Comparison of ENCODE assay signal across 8 cellular contexts in genomic region chr5:139392678-139393496, GRCh38. TPM values are rescaled to one million over a fixed set of nuclear protein-coding genes. Genes with fewer than 3 reads are reported as not detected.
DNase-seq lines count a peak whose midpoint lies in the region; ATAC-seq lines count a peak whose summit lies in the region.

No MANE protein-coding gene starts in this region.

- H3K36me3 Mint-ChIP-seq in T-helper 17 cell (ENCODE audit: low read depth) (no peaks in the 10 kb centered on the region), immature natural killer cell (no peaks in the 10 kb centered on the region)

- H3K4me1 Mint-ChIP-seq in T-helper 17 cell (peaks cover 36% of the 10 kb centered on the region), immature natural killer cell (peaks cover 41 to 50% of the 10 kb centered on the region in 2 donors)

- peak overlapping the region; percentile 71 for H3K27ac Mint-ChIP-seq in T-helper 17 cell
- peak overlapping the region; percentile 48 to 82 (median 70) for H3K27ac Mint-ChIP-seq in immature natural killer cell

- ATAC-seq in GM19467 (IDR thresholded peaks at IDR 0.05; ENCODE audit: unreplicated experiment) (peak; percentile 48), T-helper 17 cell (peak; percentile 80)

- H3K4me3 Mint-ChIP-seq in T-helper 17 cell (peak overlapping the region; percentile 93), immature natural killer cell (peak overlapping the region; percentile 86 to 92 (median 91))

- H3K27me3 Mint-ChIP-seq in T-helper 17 cell (no peaks in the 10 kb centered on the region), immature natural killer cell (ENCODE audit: low read depth in 3 of 3) (peaks cover 15 to 17% (median 17%) of the 10 kb centered on the region in 3 donors)

- no peaks in the 10 kb centered on the region for H3K9me3 Mint-ChIP-seq in immature natural killer cell

- H3K9me3 ChIP-seq in T-helper 17 cell (ENCODE audit: control insufficient read depth, low read length, poor library complexity, severe bottlenecking), result no peaks in the 10 kb centered on the region

- peak; percentile 9 for DNase-seq in DMS153 treated with DMSO at 0.1 percent for 48 hours (lab: John Stamatoyannopoulos, UW; ENCODE audit: unreplicated experiment)
- DNase-seq in HUDEP-2 (lab: John Stamatoyannopoulos, UW; ENCODE audit: unreplicated experiment in 76 of 76), result peak in 52 of 76 experiments; percentile 16 to 67 (median 38)
- DNase-seq in T-helper 17 cell, result peak; percentile 65 to 70 (median 70)
- DNase-seq in astrocyte of the hippocampus (ENCODE audit: low read depth, low spot score), result peak; percentile 78
- peak; percentile 73 to 77 (median 74) for DNase-seq in immature natural killer cell
- peak; percentile 61 to 72 for DNase-seq in stimulated activated CD4-positive, alpha-beta T cell treated with anti-CD3 and anti-CD28 coated beads, Interleukin-4, amount 100 ng/mL, for 4 hours
- no peak for DNase-seq in hepatic stellate cell (ENCODE audit: low spot score)

RNA-seq across cellular contexts. Expression of gene PROB1, which starts 2.0 kb away (rescaled TPM):
- total RNA-seq in T-helper 17 cell, result under 1 TPM; 0.57 to 0.72 TPM
- polyA plus RNA-seq in immature natural killer cell, result 1 to 10 TPM in 1 of 3 donors, under 1 TPM in 1, not detected in 1; 0.39 to 1.4 TPM

RNA-seq across cellular contexts. Expression of gene MZB1, which starts 3.2 kb away (rescaled TPM):
- total RNA-seq in T-helper 17 cell, result 1 to 10 TPM; 2.2 to 3.1 TPM
- polyA plus RNA-seq in immature natural killer cell, result 1 to 10 TPM; 1.3 to 2.9 (median 2.8) TPM

RNA-seq across cellular contexts. Expression of gene SLC23A1, which starts 9.8 kb away (rescaled TPM):
- total RNA-seq in T-helper 17 cell, result not detected
- polyA plus RNA-seq in immature natural killer cell, result under 1 TPM in 1 of 3 donors, not detected in 2; 0.19 TPM

RNA-seq across cellular contexts. Expression of gene SPATA24, which starts 11.0 kb away (rescaled TPM):
- 1 to 10 TPM; 3.8 to 4.1 TPM for total RNA-seq in T-helper 17 cell
- 1 to 10 TPM in 2 of 3 donors, not detected in 1; 4.5 to 5.6 TPM for polyA plus RNA-seq in immature natural killer cell

RNA-seq across cellular contexts. Expression of gene DNAJC18, which starts 46.4 kb away (rescaled TPM):
- 1 to 10 TPM; 4.0 to 8.7 TPM for total RNA-seq in T-helper 17 cell
- polyA plus RNA-seq in immature natural killer cell, result 1 to 10 TPM in 2 of 3 donors, not detected in 1; 3.7 to 4.3 TPM
